Comparison of ENCODE assay signal across 7 cellular contexts in the genomic region with DNA sequence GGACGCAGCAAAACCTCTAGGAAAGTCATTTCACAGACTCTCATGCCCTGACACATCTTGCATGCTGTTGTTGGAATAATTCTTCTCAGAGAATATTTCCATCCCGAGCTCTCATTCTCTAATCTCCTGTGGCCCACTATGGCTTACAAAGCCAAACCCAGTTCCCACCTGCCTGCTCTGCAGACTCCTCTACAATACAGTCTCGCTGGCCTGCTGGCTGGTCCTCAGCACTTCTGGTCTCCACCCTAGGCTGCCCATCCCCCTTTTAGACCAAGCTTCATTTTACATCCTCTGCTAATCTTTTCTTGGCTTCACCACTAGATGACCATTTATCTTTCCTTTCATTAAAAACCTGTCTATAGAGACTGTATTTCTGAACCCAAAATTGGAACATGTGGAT.
"Had no signal": no experiment of that assay in that cellular context is flagged by ENCODE, and none has a peak within 500 bp of the region (broad histone marks: within the 10 kb centered on the region; RNA-seq: fewer than 3 reads in every experiment).

No MANE protein-coding gene starts in this region.

- H3K4me1 Mint-ChIP-seq: IgD-negative memory B cell had no signal

- H3K4me3 ChIP-seq: HAP-1 had no signal

- H3K27ac Mint-ChIP-seq: HFFc6, IgD-negative memory B cell had no signal

- H3K9me3 ChIP-seq: HAP-1 had no signal

- H3K36me3 ChIP-seq: HAP-1 had no signal

- ATAC-seq: HCT116 had no signal

- H3K4me1 ChIP-seq: HAP-1 had no signal

- H3K36me3 Mint-ChIP-seq: IgD-negative memory B cell had no signal

- H3K4me3 Mint-ChIP-seq: HFFc6, IgD-negative memory B cell had no signal

- H3K9me3 Mint-ChIP-seq: HFFc6 had no signal

- DNase-seq: GOT3, H7, HFFc6, KBM-7 had no signal
